Comparison of ENCODE assay signal across 1 cellular context in genomic region chr7:45919231-45919825, GRCh38.
TF ChIP-seq lines count a peak whose summit lies in the region.

No MANE protein-coding gene starts in this region.

TF ChIP-seq in endothelial cell of umbilical vein, 7 proteins besides CTCF, POLR2A, EP300 and RAD21:
- TF ChIP-seq, protein P1, sequence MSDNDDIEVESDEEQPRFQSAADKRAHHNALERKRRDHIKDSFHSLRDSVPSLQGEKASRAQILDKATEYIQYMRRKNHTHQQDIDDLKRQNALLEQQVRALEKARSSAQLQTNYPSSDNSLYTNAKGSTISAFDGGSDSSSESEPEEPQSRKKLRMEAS (IDR thresholded peaks at IDR 0.05; ENCODE audit: insufficient read depth, insufficient read length): no peak
- TF ChIP-seq MYC (IDR thresholded peaks at IDR 0.05; ENCODE audit: low read depth, low read length): no peak
- TF ChIP-seq GATA2 (IDR thresholded peaks at IDR 0.05; ENCODE audit: insufficient read depth, insufficient read length, low read depth, low read length): no peak
- TF ChIP-seq POLR2AphosphoS5 (IDR thresholded peaks at IDR 0.05; ENCODE audit: insufficient read depth, low read depth, low read length): no peak
- no peak for TF ChIP-seq JUN (IDR thresholded peaks at IDR 0.05; ENCODE audit: borderline replicate concordance, insufficient read depth, insufficient read length, low read depth)
- no peak for TF ChIP-seq FOS (IDR thresholded peaks at IDR 0.05; ENCODE audit: borderline replicate concordance, insufficient read depth, low read length)
- no peak for TF ChIP-seq EZH2 (IDR thresholded peaks at IDR 0.05; ENCODE audit: borderline replicate concordance, low read depth, low read length, severe bottlenecking)
